13 cellular contexts compared by ENCODE assay signal in genomic region chr4:2716236-2716635, GRCh38.
"Had no signal": no experiment of that assay in that cellular context is flagged by ENCODE, and none has a peak within 500 bp of the region (broad histone marks: within the 10 kb centered on the region; RNA-seq: fewer than 3 reads in every experiment).

No MANE protein-coding gene starts in this region.

- DNase-seq: effector memory CD8-positive, alpha-beta T cell; heart right ventricle; hypothalamus; mammary epithelial cell; mucosa of descending colon; naive thymus-derived CD8-positive, alpha-beta T cell; right cardiac atrium; stimulated activated CD4-positive, alpha-beta T cell treated with anti-CD3 and anti-CD28 coated beads, Interleukin-4, amount 100 ng/mL, for 1 hour; stimulated activated naive CD8-positive, alpha-beta T cell treated with anti-CD3 and anti-CD28 coated beads, Interleukin-15, Interleukin-2, amounts not matched to agents 100 U/mL and 50 U/mL, for 24 hours; thyroid gland had no signal

- H3K4me3 Mint-ChIP-seq: dendritic cell treated with granulocyte-macrophage colony-stimulating factor and Interleukin-4, amounts not matched to agents 40 ng/mL and 50 ng/mL, for 4 days; effector memory CD8-positive, alpha-beta T cell; stimulated activated effector memory CD8-positive, alpha-beta T cell treated with anti-CD3 and anti-CD28 coated beads, Interleukin-12 subunit alpha, Interleukin-12 subunit beta, amount 100 ng/mL, for 72 hours; type B pancreatic cell had no signal

- H3K9me3 Mint-ChIP-seq: dendritic cell treated with granulocyte-macrophage colony-stimulating factor and Interleukin-4, amounts not matched to agents 40 ng/mL and 50 ng/mL, for 4 days; effector memory CD8-positive, alpha-beta T cell; naive thymus-derived CD8-positive, alpha-beta T cell; stimulated activated effector memory CD8-positive, alpha-beta T cell treated with anti-CD3 and anti-CD28 coated beads, Interleukin-12 subunit alpha, Interleukin-12 subunit beta, amount 100 ng/mL, for 72 hours; type B pancreatic cell had no signal

- H3K27ac Mint-ChIP-seq: dendritic cell treated with granulocyte-macrophage colony-stimulating factor and Interleukin-4, amounts not matched to agents 40 ng/mL and 50 ng/mL, for 4 days; stimulated activated effector memory CD8-positive, alpha-beta T cell treated with anti-CD3 and anti-CD28 coated beads, Interleukin-12 subunit alpha, Interleukin-12 subunit beta, amount 100 ng/mL, for 72 hours; type B pancreatic cell had no signal

- H3K27me3 Mint-ChIP-seq: dendritic cell treated with granulocyte-macrophage colony-stimulating factor and Interleukin-4, amounts not matched to agents 40 ng/mL and 50 ng/mL, for 4 days; effector memory CD8-positive, alpha-beta T cell; naive thymus-derived CD8-positive, alpha-beta T cell; type B pancreatic cell had no signal
